Comparison of ENCODE assay signal across 8 cellular contexts in the genomic region with DNA sequence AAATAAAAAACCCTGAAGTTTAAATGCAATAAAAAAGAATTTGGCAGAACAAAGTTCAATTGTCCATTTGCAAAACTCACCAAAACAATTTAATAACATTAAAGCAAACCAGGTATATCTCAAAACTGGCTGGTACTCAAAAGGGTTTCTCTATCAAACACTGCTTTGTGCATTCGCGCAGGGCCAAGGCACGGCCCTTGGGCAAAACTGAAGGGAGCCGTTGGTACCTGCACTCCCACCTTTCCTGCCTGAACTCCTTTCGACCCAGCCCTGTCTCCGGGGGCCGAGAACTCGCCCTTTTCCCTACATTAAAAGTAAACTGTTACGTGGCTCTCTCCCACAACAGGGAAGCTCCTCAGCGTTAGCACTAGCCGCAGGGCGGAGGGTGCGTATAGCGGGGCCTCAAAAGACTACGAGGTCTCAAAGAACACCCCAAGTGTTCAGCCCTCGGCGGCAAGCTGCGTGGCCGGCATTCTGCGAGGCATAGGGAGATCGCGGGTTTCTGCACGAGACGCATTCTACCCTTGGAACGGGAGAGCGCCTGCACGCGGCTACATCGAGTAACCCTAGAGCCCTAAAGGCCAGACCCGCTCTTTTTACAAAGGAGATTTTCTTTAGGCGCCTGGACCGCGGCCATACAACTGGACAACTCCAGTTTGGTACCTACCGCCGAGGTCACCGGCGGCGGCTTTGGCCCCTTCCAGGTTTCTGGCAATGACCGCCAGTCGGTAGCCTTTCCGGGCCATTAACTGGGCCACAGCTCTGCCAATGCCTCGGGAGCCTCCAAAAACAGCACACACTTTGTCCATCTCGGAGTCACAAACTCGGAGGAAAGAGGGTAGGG. TPM values are rescaled to one million over a fixed set of nuclear protein-coding genes. Genes with fewer than 3 reads are reported as not detected.
DNase-seq lines count a peak whose midpoint lies in the region; ATAC-seq and TF ChIP-seq lines count a peak whose summit lies in the region.

No MANE protein-coding gene starts in this region.

- no peaks in the 10 kb centered on the region for H3K9me3 ChIP-seq in lung (ENCODE audit: control insufficient read depth in 2 of 2, insufficient read depth in 1 of 2, low read length in 1 of 2)

- ATAC-seq in HG02970 (IDR thresholded peaks at IDR 0.05; ENCODE audit: low FRiP score, unreplicated experiment) (peak; percentile 22), lung (ENCODE audit: insufficient read depth, low FRiP score) (peak; percentile 39)

- H3K36me3 ChIP-seq in lung (ENCODE audit: control insufficient read depth in 2 of 2, insufficient read depth in 2 of 2, low read length in 2 of 2) = peaks cover under 1 to 1% of the 10 kb centered on the region in 2 donors

- peak overlapping the region; percentile 94 for H3K4me3 Mint-ChIP-seq in activated CD4-positive, alpha-beta T cell treated with anti-CD3 and anti-CD28 coated beads, Interleukin-2, amount 10 ng/mL, durations not matched to agents 24 days and 14 days

- no peaks in the 10 kb centered on the region for H3K9me3 Mint-ChIP-seq in activated CD4-positive, alpha-beta T cell treated with anti-CD3 and anti-CD28 coated beads, Interleukin-2, amount 10 ng/mL, durations not matched to agents 24 days and 14 days

- peaks cover 0 to 2% of the 10 kb centered on the region in 2 donors for H3K4me1 ChIP-seq in lung (ENCODE audit: control insufficient read depth in 2 of 2, insufficient read depth in 2 of 2, low read length in 2 of 2)

- peaks cover 6% of the 10 kb centered on the region for H3K27me3 Mint-ChIP-seq in activated CD4-positive, alpha-beta T cell treated with anti-CD3 and anti-CD28 coated beads, Interleukin-2, amount 10 ng/mL, durations not matched to agents 24 days and 14 days

- DNase-seq in NCI-H2081 (lab: John Stamatoyannopoulos, UW) (peak; percentile 31 to 52), NCI-H2081 treated with DMSO at 0.1 percent for 48 hours (lab: John Stamatoyannopoulos, UW) (no peak), NCI-H2196 treated with DMSO at 0.1 percent for 48 hours (lab: John Stamatoyannopoulos, UW; ENCODE audit: unreplicated experiment) (peak; percentile 9), ecto neural progenitor cell (ENCODE audit: low spot score) (peak; percentile 80), lung (ENCODE audit: low spot score) (peak; percentile 51)
- peak; percentile 88 for DNase-seq in activated CD4-positive, alpha-beta T cell treated with anti-CD3 and anti-CD28 coated beads, Interleukin-2, amount 10 ng/mL, durations not matched to agents 24 days and 14 days
- peak; percentile 17 to 43 (median 21) for DNase-seq in stimulated activated CD4-positive, alpha-beta T cell treated with anti-CD3 and anti-CD28 coated beads, TNF-alpha, amount 100 ng/mL, for 4 hours (ENCODE audit: low read depth in 3 of 3)

- TF ChIP-seq CTCF in lung (IDR thresholded peaks at IDR 0.05; ENCODE audit: control extremely low read depth, extremely low read depth) = peak; percentile 1

- H3K27ac ChIP-seq in lung (ENCODE audit: low read depth in 1 of 2, low read length in 1 of 2) = peak overlapping the region; percentile 91 to 97

- peaks cover 6% of the 10 kb centered on the region for H3K36me3 Mint-ChIP-seq in activated CD4-positive, alpha-beta T cell treated with anti-CD3 and anti-CD28 coated beads, Interleukin-2, amount 10 ng/mL, durations not matched to agents 24 days and 14 days (ENCODE audit: low read depth)

- peak overlapping the region; percentile 57 for H3K4me3 ChIP-seq in lung

- WGBS in lung, 2 donors = 1% methylated on average over 44 of the region's 44 CpGs

- intact Hi-C loops in activated CD4-positive, alpha-beta T cell treated with anti-CD3 and anti-CD28 coated beads, Interleukin-2, amount 10 ng/mL, durations not matched to agents 24 days and 14 days (cut with micrococcal nuclease) = loop anchor here (1.0 to 10.0 kb wide), 8 partner anchors 86 to 1017 kb away; a partner anchor contains a TSS

- H3K27me3 ChIP-seq in lung (ENCODE audit: control insufficient read depth, insufficient read depth) = no peaks in the 10 kb centered on the region

- H3K4me1 Mint-ChIP-seq in activated CD4-positive, alpha-beta T cell treated with anti-CD3 and anti-CD28 coated beads, Interleukin-2, amount 10 ng/mL, durations not matched to agents 24 days and 14 days = peaks cover 25% of the 10 kb centered on the region

- peak overlapping the region; percentile 93 for H3K27ac Mint-ChIP-seq in activated CD4-positive, alpha-beta T cell treated with anti-CD3 and anti-CD28 coated beads, Interleukin-2, amount 10 ng/mL, durations not matched to agents 24 days and 14 days

RNA-seq across cellular contexts. Expression of a gene that starts 0.6 kb away (rescaled TPM):
- total RNA-seq in activated CD4-positive, alpha-beta T cell treated with anti-CD3 and anti-CD28 coated beads, Interleukin-2, amount 10 ng/mL, durations not matched to agents 24 days and 14 days = 20.6 and 22.8 TPM in 2 replicates
- total RNA-seq in lung = 10 to 100 TPM; 19.9 to 32.1 TPM
- 1 to 10 TPM; 5.8 to 9.2 TPM for polyA plus RNA-seq in lung
